ENCODE assay signal across 1 cellular context in genomic region chr12:69321356-69321755, GRCh38.
TF ChIP-seq lines count a peak whose summit lies in the region.

No MANE protein-coding gene starts in this region.

TF ChIP-seq in WTC11, 78 proteins besides CTCF, POLR2A, EP300 and RAD21 (continued from another document):
- TF ChIP-seq, protein P1, sequence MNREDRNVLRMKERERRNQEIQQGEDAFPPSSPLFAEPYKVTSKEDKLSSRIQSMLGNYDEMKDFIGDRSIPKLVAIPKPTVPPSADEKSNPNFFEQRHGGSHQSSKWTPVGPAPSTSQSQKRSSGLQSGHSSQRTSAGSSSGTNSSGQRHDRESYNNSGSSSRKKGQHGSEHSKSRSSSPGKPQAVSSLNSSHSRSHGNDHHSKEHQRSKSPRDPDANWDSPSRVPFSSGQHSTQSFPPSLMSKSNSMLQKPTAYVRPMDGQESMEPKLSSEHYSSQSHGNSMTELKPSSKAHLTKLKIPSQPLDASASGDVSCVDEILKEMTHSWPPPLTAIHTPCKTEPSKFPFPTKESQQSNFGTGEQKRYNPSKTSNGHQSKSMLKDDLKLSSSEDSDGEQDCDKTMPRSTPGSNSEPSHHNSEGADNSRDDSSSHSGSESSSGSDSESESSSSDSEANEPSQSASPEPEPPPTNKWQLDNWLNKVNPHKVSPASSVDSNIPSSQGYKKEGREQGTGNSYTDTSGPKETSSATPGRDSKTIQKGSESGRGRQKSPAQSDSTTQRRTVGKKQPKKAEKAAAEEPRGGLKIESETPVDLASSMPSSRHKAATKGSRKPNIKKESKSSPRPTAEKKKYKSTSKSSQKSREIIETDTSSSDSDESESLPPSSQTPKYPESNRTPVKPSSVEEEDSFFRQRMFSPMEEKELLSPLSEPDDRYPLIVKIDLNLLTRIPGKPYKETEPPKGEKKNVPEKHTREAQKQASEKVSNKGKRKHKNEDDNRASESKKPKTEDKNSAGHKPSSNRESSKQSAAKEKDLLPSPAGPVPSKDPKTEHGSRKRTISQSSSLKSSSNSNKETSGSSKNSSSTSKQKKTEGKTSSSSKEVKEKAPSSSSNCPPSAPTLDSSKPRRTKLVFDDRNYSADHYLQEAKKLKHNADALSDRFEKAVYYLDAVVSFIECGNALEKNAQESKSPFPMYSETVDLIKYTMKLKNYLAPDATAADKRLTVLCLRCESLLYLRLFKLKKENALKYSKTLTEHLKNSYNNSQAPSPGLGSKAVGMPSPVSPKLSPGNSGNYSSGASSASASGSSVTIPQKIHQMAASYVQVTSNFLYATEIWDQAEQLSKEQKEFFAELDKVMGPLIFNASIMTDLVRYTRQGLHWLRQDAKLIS (CRISPR knock-in tag; IDR thresholded peaks at IDR 0.05; ENCODE audit: borderline replicate concordance) = no peak
- TF ChIP-seq FOXP4 (CRISPR knock-in tag; IDR thresholded peaks at IDR 0.05) (no peak), NR3C1 (CRISPR knock-in tag; conservative IDR thresholded peaks at IDR 0.05; ENCODE audit: low read depth) (no peak), KAT7 (CRISPR knock-in tag; IDR thresholded peaks at IDR 0.05; ENCODE audit: borderline replicate concordance) (no peak), E2F1 (CRISPR knock-in tag; IDR thresholded peaks at IDR 0.05) (no peak), JUN (CRISPR knock-in tag; IDR thresholded peaks at IDR 0.05) (no peak), FOXK1 (CRISPR knock-in tag; IDR thresholded peaks at IDR 0.05) (no peak)
